Comparison of ENCODE assay signal across 26 cellular contexts in the genomic region with DNA sequence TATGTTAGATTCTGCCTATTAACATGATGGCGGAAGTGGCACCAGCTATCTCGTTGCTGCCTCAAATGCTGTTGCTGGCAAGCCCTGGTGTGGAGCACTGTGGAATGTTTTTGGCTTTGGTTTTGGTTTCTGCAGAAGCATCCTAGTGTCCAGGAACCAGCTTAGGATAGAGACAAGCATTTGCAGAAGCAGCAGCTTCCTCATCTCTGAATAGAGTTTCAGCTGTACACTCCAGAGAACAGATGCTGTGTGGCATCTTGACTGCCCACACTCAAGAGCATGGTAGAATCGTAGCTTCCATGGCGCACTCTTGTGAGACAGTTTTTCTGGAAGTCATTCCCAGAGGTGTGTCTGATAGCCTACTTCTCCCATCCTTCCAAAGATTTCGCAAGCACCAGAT.
"Had no signal": no experiment of that assay in that cellular context is flagged by ENCODE, and none has a peak within 500 bp of the region (broad histone marks: within the 10 kb centered on the region; RNA-seq: fewer than 3 reads in every experiment).

No MANE protein-coding gene starts in this region.

- H3K27me3 ChIP-seq: brain microvascular endothelial cell had no signal

- H3K36me3 ChIP-seq: brain microvascular endothelial cell, WERI-Rb-1 had no signal

- DNase-seq: activated B cell treated with CpG ODN at 0.5 μM for 24 hours; activated CD4-positive, alpha-beta T cell treated with anti-CD3 and anti-CD28 coated beads for 48 hours; activated CD4-positive, alpha-beta T cell treated with anti-CD3 and anti-CD28 coated beads, Interleukin-2, amount 50 U/mL, for 1 hour; activated CD4-positive, alpha-beta T cell treated with anti-CD3 and anti-CD28 coated beads, Interleukin-2, amount 50 U/mL, for 48 hours; activated CD8-positive, alpha-beta memory T cell treated with anti-CD3 and anti-CD28 coated beads for 24 hours; activated CD8-positive, alpha-beta T cell treated with anti-CD3 and anti-CD28 coated beads for 36 hours; activated effector memory CD4-positive, alpha-beta T cell treated with Interleukin-2 at 50 U/mL for 16 hours; activated gamma-delta T cell treated with Interleukin-2 at 50 U/mL for 16 hours; activated naive CD4-positive, alpha-beta T cell treated with anti-CD3 and anti-CD28 coated beads, Interleukin-2, amount 50 U/mL, for 16 hours; activated naive CD4-positive, alpha-beta T cell treated with Interleukin-2 at 50 U/mL for 16 hours; activated T-cell treated with anti-CD3 and anti-CD28 coated beads, Interleukin-2, amount 50 U/mL, for 4 hours; amniotic stem cell; brain microvascular endothelial cell; effector CD8-positive, alpha-beta T cell; foreskin fibroblast; T-helper 1 cell; T-helper 17 cell; T1000; WERI-Rb-1 had no signal

- H3K27ac ChIP-seq: brain microvascular endothelial cell, coronary artery, epithelial cell of prostate, WERI-Rb-1 had no signal

- H3K4me3 ChIP-seq: coronary artery had no signal

- FAIRE-seq: astrocyte, bronchial epithelial cell, endometrium, endothelial cell of umbilical vein, frontal cortex had no signal
